In the genomic region with DNA sequence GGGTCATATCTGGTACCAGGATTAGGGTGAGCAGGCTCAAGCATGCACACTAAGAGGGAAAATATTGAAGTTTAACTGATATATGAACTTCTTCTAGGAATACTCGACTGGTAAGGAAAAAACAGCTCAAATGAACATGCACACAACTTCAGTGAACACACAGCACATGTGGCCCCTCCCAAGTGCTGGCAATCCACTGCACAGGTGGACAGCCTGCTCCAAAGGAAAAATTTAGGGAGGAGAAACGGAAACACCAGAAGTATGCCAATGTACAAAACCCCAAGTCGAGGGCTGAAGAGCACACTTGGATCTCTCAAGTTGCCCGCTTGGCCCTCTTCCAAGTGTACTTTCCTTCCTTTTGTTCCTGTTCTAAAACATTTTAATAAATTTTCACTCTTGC, we compare ENCODE assay signal across 35 cellular contexts.
DNase-seq lines count a peak whose midpoint lies in the region; ATAC-seq, FAIRE-seq and TF ChIP-seq lines count a peak whose summit lies in the region.
"Had no signal": no experiment of that assay in that cellular context is flagged by ENCODE, and none has a peak within 500 bp of the region (broad histone marks: within the 10 kb centered on the region; RNA-seq: fewer than 3 reads in every experiment).

No MANE protein-coding gene starts in this region.

- H3K36me3 ChIP-seq in astrocyte (ENCODE audit: insufficient read depth, low read length) (no peaks in the 10 kb centered on the region), left lung (no peaks in the 10 kb centered on the region), upper lobe of right lung (no peaks in the 10 kb centered on the region)
- H3K36me3 ChIP-seq: BE2C; BLaER1; BLaER1 treated with 17β-estradiol and CSF1 and Interleukin-3, amounts not matched to agents 10 nM and 100 nM had no signal

- H3K9ac ChIP-seq in astrocyte (ENCODE audit: low read length), result no peak overlapping the region
- H3K9ac ChIP-seq: BLaER1; BLaER1 treated with 17β-estradiol and CSF1 and Interleukin-3, amounts not matched to agents 10 nM and 100 nM had no signal

- no peak overlapping the region for H3K27ac Mint-ChIP-seq in astrocyte (ENCODE audit: unreplicated experiment)
- H3K27ac Mint-ChIP-seq: B cell; CD14-positive monocyte; CD4-positive, alpha-beta memory T cell; CD4-positive, alpha-beta T cell; CD4-positive, CD25-positive, alpha-beta regulatory T cell; CD8-positive, alpha-beta memory T cell; CD8-positive, alpha-beta T cell had no signal

- H3K36me3 Mint-ChIP-seq in astrocyte (ENCODE audit: low read depth, unreplicated experiment), result no peaks in the 10 kb centered on the region
- H3K36me3 Mint-ChIP-seq: CD14-positive monocyte; CD4-positive, alpha-beta memory T cell; CD4-positive, CD25-positive, alpha-beta regulatory T cell; CD8-positive, alpha-beta memory T cell; CD8-positive, alpha-beta T cell had no signal

- no peaks in the 10 kb centered on the region for H3K9me3 Mint-ChIP-seq in astrocyte (ENCODE audit: unreplicated experiment)
- H3K9me3 Mint-ChIP-seq: CD4-positive, alpha-beta T cell; CD8-positive, alpha-beta memory T cell had no signal

- H3K4me3 ChIP-seq in astrocyte (ENCODE audit: insufficient read depth, low read depth, low read length) (no peak overlapping the region), left lung (no peak overlapping the region), upper lobe of right lung (no peak overlapping the region)
- H3K4me3 ChIP-seq: A549; BLaER1; BLaER1 treated with 17β-estradiol and CSF1 and Interleukin-3, amounts not matched to agents 10 nM and 100 nM had no signal

- no peak for DNase-seq in astrocyte (ENCODE audit: low read depth)
- no peak for DNase-seq in left lung
- DNase-seq in upper lobe of right lung, result no peak
- no peak for DNase-seq in RCC 7860 (ENCODE audit: low spot score)
- DNase-seq in AG08395 (ENCODE audit: low spot score), result no peak
- no peak for DNase-seq in T-helper 1 cell
- DNase-seq: 8988T; ACHN; AML-193; BE2C; C1 segment of cervical spinal cord; Caco-2; Calu3; CD4-positive, alpha-beta memory T cell; CD4-positive, alpha-beta T cell; CD4-positive, CD25-positive, alpha-beta regulatory T cell; CD8-positive, alpha-beta memory T cell; CD8-positive, alpha-beta T cell; COR-L47; DMS 273 treated with DMSO at 0.1 percent for 48 hours; DMS153; DMS53; DMS79; DMS79 treated with DMSO at 0.1 percent for 48 hours; DND-41; EL had no signal

- TF ChIP-seq CTCF in astrocyte (IDR thresholded peaks at IDR 0.05; ENCODE audit: insufficient read depth, low read depth, low read length) (no peak), left lung (IDR thresholded peaks at IDR 0.05) (no peak), upper lobe of right lung (IDR thresholded peaks at IDR 0.05) (no peak)

- H3K4me1 ChIP-seq in astrocyte (ENCODE audit: insufficient read depth, low read length) (no peaks in the 10 kb centered on the region), left lung (no peaks in the 10 kb centered on the region), upper lobe of right lung (no peaks in the 10 kb centered on the region)
- H3K4me1 ChIP-seq: A549, BE2C, BLaER1, Caco-2 had no signal

- no peaks in the 10 kb centered on the region for H3K79me2 ChIP-seq in astrocyte (ENCODE audit: insufficient read depth, low read length)

- peaks cover 2% of the 10 kb centered on the region for H3K4me1 Mint-ChIP-seq in astrocyte (ENCODE audit: low read depth, unreplicated experiment)
- H3K4me1 Mint-ChIP-seq: B cell; CD14-positive monocyte; CD4-positive, alpha-beta memory T cell; CD4-positive, CD25-positive, alpha-beta regulatory T cell; CD8-positive, alpha-beta memory T cell had no signal

- H2AFZ ChIP-seq in astrocyte (ENCODE audit: low read depth, low read length), result no peak overlapping the region

- no peak overlapping the region for H3K4me2 ChIP-seq in astrocyte (ENCODE audit: low read length)
- H3K4me2 ChIP-seq: A549; BLaER1; BLaER1 treated with 17β-estradiol and CSF1 and Interleukin-3, amounts not matched to agents 10 nM and 100 nM had no signal

- no peak overlapping the region for H3K4me3 Mint-ChIP-seq in astrocyte (ENCODE audit: unreplicated experiment)
- H3K4me3 Mint-ChIP-seq: B cell; CD14-positive monocyte; CD4-positive, alpha-beta memory T cell; CD4-positive, alpha-beta T cell; CD4-positive, CD25-positive, alpha-beta regulatory T cell; CD8-positive, alpha-beta memory T cell; CD8-positive, alpha-beta T cell had no signal

- peak; percentile 62 for ATAC-seq in left lung
- ATAC-seq in upper lobe of right lung, result peak; percentile 13
- ATAC-seq: A549; CD8-positive, alpha-beta T cell had no signal

- FAIRE-seq in astrocyte (lab: Jason Lieb, UNC) (peak; percentile 69), RCC 7860 (lab: Jason Lieb, UNC) (no peak)
- FAIRE-seq: A204.1, A549, D721Med had no signal

- H3K9me3 ChIP-seq in astrocyte (ENCODE audit: insufficient read depth, low read depth, low read length) (no peaks in the 10 kb centered on the region), left lung (no peaks in the 10 kb centered on the region), upper lobe of right lung (no peaks in the 10 kb centered on the region)
- H3K9me3 ChIP-seq: A549; BE2C; BLaER1; BLaER1 treated with 17β-estradiol and CSF1 and Interleukin-3, amounts not matched to agents 10 nM and 100 nM; Caco-2 had no signal

- intact Hi-C loops in left lung (cut with DNase I) (no loop called here), upper lobe of right lung (cut with DNase I) (no loop called here)

- no peaks in the 10 kb centered on the region for H3K27me3 Mint-ChIP-seq in astrocyte (ENCODE audit: low read depth, unreplicated experiment)
- H3K27me3 Mint-ChIP-seq: B cell; CD4-positive, alpha-beta memory T cell; CD4-positive, alpha-beta T cell; CD4-positive, CD25-positive, alpha-beta regulatory T cell; CD8-positive, alpha-beta memory T cell had no signal

- no peak overlapping the region for H3K27ac ChIP-seq in astrocyte (ENCODE audit: low read depth, low read length)
- H3K27ac ChIP-seq in left lung, result no peak overlapping the region
- H3K27ac ChIP-seq in upper lobe of right lung, result no peak overlapping the region
- H3K27ac ChIP-seq: 22Rv1; A549; BLaER1; BLaER1 treated with 17β-estradiol and CSF1 and Interleukin-3, amounts not matched to agents 10 nM and 100 nM; C4-2B had no signal

- H3K27me3 ChIP-seq in astrocyte (ENCODE audit: insufficient read depth, low read length) (no peaks in the 10 kb centered on the region), left lung (no peaks in the 10 kb centered on the region), upper lobe of right lung (no peaks in the 10 kb centered on the region)
- H3K27me3 ChIP-seq: BE2C had no signal

- H4K20me1 ChIP-seq in astrocyte (ENCODE audit: insufficient read depth, low read length), result no peaks in the 10 kb centered on the region
- H4K20me1 ChIP-seq: BLaER1; BLaER1 treated with 17β-estradiol and CSF1 and Interleukin-3, amounts not matched to agents 10 nM and 100 nM had no signal
